Comparison of ENCODE assay signal across 22 cellular contexts in the genomic region with DNA sequence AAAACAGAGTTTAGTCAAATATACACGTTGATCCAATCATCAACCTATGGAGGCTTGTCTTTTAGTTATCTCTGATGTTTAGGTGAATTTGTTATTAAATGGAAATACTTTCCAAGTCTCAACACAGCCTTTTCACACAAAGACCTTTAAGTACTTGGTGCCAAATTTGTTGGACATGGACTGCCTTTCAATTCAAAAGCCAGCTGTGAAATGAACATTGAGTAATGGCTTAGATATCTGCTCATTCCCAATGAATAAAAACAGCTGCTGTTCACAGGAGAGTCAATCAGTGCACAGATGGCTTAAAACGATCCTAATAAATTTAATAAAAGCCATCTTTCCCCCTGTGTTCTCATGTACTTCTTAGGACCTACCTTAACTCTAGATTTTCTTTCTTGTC. TPM values are rescaled to one million over a fixed set of nuclear protein-coding genes. Genes with fewer than 3 reads are reported as not detected.
DNase-seq lines count a peak whose midpoint lies in the region; ATAC-seq and TF ChIP-seq lines count a peak whose summit lies in the region.
"Had no signal": no experiment of that assay in that cellular context is flagged by ENCODE, and none has a peak within 500 bp of the region (broad histone marks: within the 10 kb centered on the region; RNA-seq: fewer than 3 reads in every experiment).

No MANE protein-coding gene starts in this region.

- H3K4me1 Mint-ChIP-seq in T-helper 2 cell treated with Interferon-gamma antibody and Interleukin-4, amounts not matched to agents 5 μg/mL and 100 μg/mL, for 36 hours (ENCODE audit: low read depth) = peaks cover 68% of the 10 kb centered on the region
- peaks cover 91 to 99% (median 95%) of the 10 kb centered on the region in 3 donors for H3K4me1 Mint-ChIP-seq in CD8-positive, alpha-beta memory T cell
- peaks cover 68% of the 10 kb centered on the region for H3K4me1 Mint-ChIP-seq in activated T-helper 17 cell treated with anti-CD3 and anti-CD28 coated beads, Interleukin-2, amount 50 U/mL, for 72 hours
- peaks cover 60 to 90% (median 63%) of the 10 kb centered on the region in 7 donors for H3K4me1 Mint-ChIP-seq in naive thymus-derived CD4-positive, alpha-beta T cell

- H3K4me3 Mint-ChIP-seq in T-helper 2 cell treated with Interferon-gamma antibody and Interleukin-4, amounts not matched to agents 5 μg/mL and 100 μg/mL, for 36 hours = peak overlapping the region; percentile 12
- H3K4me3 Mint-ChIP-seq in CD8-positive, alpha-beta memory T cell = peak overlapping the region; percentile 68 to 92 (median 86)
- peak overlapping the region; percentile 76 for H3K4me3 Mint-ChIP-seq in activated T-helper 17 cell treated with anti-CD3 and anti-CD28 coated beads, Interleukin-2, amount 50 U/mL, for 72 hours
- peak overlapping the region; percentile 62 to 100 (median 97) for H3K4me3 Mint-ChIP-seq in naive thymus-derived CD4-positive, alpha-beta T cell
- H3K4me3 Mint-ChIP-seq: endodermal cell; mesothelial cell of epicardium; stimulated activated memory B cell treated with anti-CD40 and anti-IgM and Interleukin-4, amounts not matched to agents 10 μg/mL and 1 μg/mL and 100 μg/mL, for 72 hours had no signal

- no peak for TF ChIP-seq CTCF in foreskin keratinocyte (conservative IDR thresholded peaks at IDR 0.05)

- CTCF ChIA-PET in CD8-positive, alpha-beta memory T cell (lab: Charles Lee) = interaction anchor here (1.0 to 5.1 kb wide), 4 partner anchors 8 to 21 kb away, joined by 4 to 41 read pairs (median 6); partner anchors contain the start of gene TMEM272
- CTCF ChIA-PET in naive thymus-derived CD4-positive, alpha-beta T cell (lab: Charles Lee) = interaction anchor here (1.4 to 6.7 kb wide), 2 partner anchors 8 to 9 kb away, joined by 6 to 73 read pairs; no protein-coding TSS in a partner anchor

- DNase-seq in T-helper 2 cell treated with Interferon-gamma antibody and Interleukin-4, amounts not matched to agents 5 μg/mL and 100 μg/mL, for 36 hours (ENCODE audit: low spot score) = no peak
- DNase-seq in T-helper 2 cell = no peak
- DNase-seq in CD8-positive, alpha-beta memory T cell = no peak
- no peak for DNase-seq in naive thymus-derived CD4-positive, alpha-beta T cell
- DNase-seq in foreskin keratinocyte = no peak
- DNase-seq: activated CD8-positive, alpha-beta memory T cell treated with anti-CD3 and anti-CD28 coated beads for 24 hours; caudate nucleus; endodermal cell; IMR-90; NCI-H2081; NCI-H526 treated with DMSO at 0.1 percent for 48 hours; ovary; PC-3; small intestine; upper lobe of left lung had no signal

- no peak overlapping the region for H3K27ac Mint-ChIP-seq in T-helper 2 cell treated with Interferon-gamma antibody and Interleukin-4, amounts not matched to agents 5 μg/mL and 100 μg/mL, for 36 hours
- H3K27ac Mint-ChIP-seq in CD8-positive, alpha-beta memory T cell = peak overlapping the region; percentile 63 to 96 (median 94)
- peak overlapping the region; percentile 78 for H3K27ac Mint-ChIP-seq in activated T-helper 17 cell treated with anti-CD3 and anti-CD28 coated beads, Interleukin-2, amount 50 U/mL, for 72 hours
- H3K27ac Mint-ChIP-seq in naive thymus-derived CD4-positive, alpha-beta T cell = peak overlapping the region in 8 of 9 donors; percentile 91 to 99 (median 95)
- H3K27ac Mint-ChIP-seq: endodermal cell; mesothelial cell of epicardium; stimulated activated memory B cell treated with anti-CD40 and anti-IgM and Interleukin-4, amounts not matched to agents 10 μg/mL and 1 μg/mL and 100 μg/mL, for 72 hours had no signal

- no peak overlapping the region for H3K27ac ChIP-seq in CD8-positive, alpha-beta memory T cell (ENCODE audit: low read depth, low read length)
- peak overlapping the region; percentile 85 for H3K27ac ChIP-seq in naive thymus-derived CD4-positive, alpha-beta T cell (ENCODE audit: low read depth, low read length)
- no peak overlapping the region for H3K27ac ChIP-seq in foreskin keratinocyte
- H3K27ac ChIP-seq: A549, ovary had no signal

- no peaks in the 10 kb centered on the region for H3K36me3 ChIP-seq in CD8-positive, alpha-beta memory T cell (ENCODE audit: insufficient read depth, low read length)
- H3K36me3 ChIP-seq in naive thymus-derived CD4-positive, alpha-beta T cell (ENCODE audit: control insufficient read depth in 2 of 3, insufficient read depth in 3 of 3, low read length in 3 of 3) = no peaks in the 10 kb centered on the region
- H3K36me3 ChIP-seq: ovary, upper lobe of left lung had no signal

- peaks cover 53% of the 10 kb centered on the region for H3K27me3 Mint-ChIP-seq in T-helper 2 cell treated with Interferon-gamma antibody and Interleukin-4, amounts not matched to agents 5 μg/mL and 100 μg/mL, for 36 hours (ENCODE audit: low read depth)
- H3K27me3 Mint-ChIP-seq in CD8-positive, alpha-beta memory T cell = peaks cover 0 to 3% of the 10 kb centered on the region in 2 donors
- no peaks in the 10 kb centered on the region for H3K27me3 Mint-ChIP-seq in activated T-helper 17 cell treated with anti-CD3 and anti-CD28 coated beads, Interleukin-2, amount 50 U/mL, for 72 hours
- H3K27me3 Mint-ChIP-seq in naive thymus-derived CD4-positive, alpha-beta T cell = peaks cover 0 to 10% (median 0%) of the 10 kb centered on the region in 5 donors
- H3K27me3 Mint-ChIP-seq: stimulated activated memory B cell treated with anti-CD40 and anti-IgM and Interleukin-4, amounts not matched to agents 10 μg/mL and 1 μg/mL and 100 μg/mL, for 72 hours had no signal

- H3K4me3 ChIP-seq in CD8-positive, alpha-beta memory T cell (ENCODE audit: low read length) = peak overlapping the region; percentile 78
- peak overlapping the region; percentile 75 for H3K4me3 ChIP-seq in naive thymus-derived CD4-positive, alpha-beta T cell (ENCODE audit: low read length)
- H3K4me3 ChIP-seq: A549, ovary, upper lobe of left lung had no signal

- peaks cover 96% of the 10 kb centered on the region for H3K4me1 ChIP-seq in CD8-positive, alpha-beta memory T cell (ENCODE audit: insufficient read depth, low read length)
- peaks cover 61 to 89% of the 10 kb centered on the region in 2 donors for H3K4me1 ChIP-seq in naive thymus-derived CD4-positive, alpha-beta T cell (ENCODE audit: control insufficient read depth in 2 of 2, insufficient read depth in 2 of 2, low read length in 2 of 2)
- no peaks in the 10 kb centered on the region for H3K4me1 ChIP-seq in foreskin keratinocyte
- H3K4me1 ChIP-seq: A549 had no signal

- no peaks in the 10 kb centered on the region for H3K9me3 Mint-ChIP-seq in T-helper 2 cell treated with Interferon-gamma antibody and Interleukin-4, amounts not matched to agents 5 μg/mL and 100 μg/mL, for 36 hours
- no peaks in the 10 kb centered on the region for H3K9me3 Mint-ChIP-seq in CD8-positive, alpha-beta memory T cell
- no peaks in the 10 kb centered on the region for H3K9me3 Mint-ChIP-seq in activated T-helper 17 cell treated with anti-CD3 and anti-CD28 coated beads, Interleukin-2, amount 50 U/mL, for 72 hours
- H3K9me3 Mint-ChIP-seq in naive thymus-derived CD4-positive, alpha-beta T cell = no peaks in the 10 kb centered on the region
- H3K9me3 Mint-ChIP-seq: endodermal cell; mesothelial cell of epicardium; stimulated activated memory B cell treated with anti-CD40 and anti-IgM and Interleukin-4, amounts not matched to agents 10 μg/mL and 1 μg/mL and 100 μg/mL, for 72 hours had no signal

- H3K27me3 ChIP-seq in CD8-positive, alpha-beta memory T cell (ENCODE audit: insufficient read depth, low read length, poor library complexity, severe bottlenecking) = no peaks in the 10 kb centered on the region
- H3K27me3 ChIP-seq in naive thymus-derived CD4-positive, alpha-beta T cell (ENCODE audit: control insufficient read depth in 2 of 2, insufficient read depth in 2 of 2, low read length in 2 of 2) = no peaks in the 10 kb centered on the region
- H3K27me3 ChIP-seq in foreskin keratinocyte = peaks cover 48% of the 10 kb centered on the region
- H3K27me3 ChIP-seq: ovary, upper lobe of left lung had no signal

- no peaks in the 10 kb centered on the region for H3K9me3 ChIP-seq in CD8-positive, alpha-beta memory T cell (ENCODE audit: low read length)
- no peaks in the 10 kb centered on the region for H3K9me3 ChIP-seq in naive thymus-derived CD4-positive, alpha-beta T cell (ENCODE audit: control insufficient read depth in 2 of 3, low read length in 3 of 3)
- H3K9me3 ChIP-seq: A549, ovary, upper lobe of left lung had no signal

- intact Hi-C loops in naive thymus-derived CD4-positive, alpha-beta T cell (cut with micrococcal nuclease) = loop anchor here (2.0 kb wide), 4 partner anchors 119 to 1699 kb away; partner anchors contain the start of gene CKAP2 (in 1 of the 2)

- POLR2A ChIA-PET in CD8-positive, alpha-beta memory T cell (lab: Charles Lee) = no interaction called here
- POLR2A ChIA-PET in naive thymus-derived CD4-positive, alpha-beta T cell (lab: Charles Lee) = interaction anchor here (1.0 to 12.1 kb wide), 7 partner anchors 8 to 378 kb away, joined by 4 to 324 read pairs (median 64); partner anchors contain the start of gene INTS6

- no peak for ATAC-seq in activated T-helper 17 cell treated with anti-CD3 and anti-CD28 coated beads, Interleukin-2, amount 50 U/mL, for 72 hours (replicated peaks)
- no peak for ATAC-seq in naive thymus-derived CD4-positive, alpha-beta T cell
- ATAC-seq in HG02610 (IDR thresholded peaks at IDR 0.05; ENCODE audit: unreplicated experiment) (no peak), GM21528 (IDR thresholded peaks at IDR 0.05; ENCODE audit: low FRiP score, unreplicated experiment) (no peak), foreskin keratinocyte (no peak)
- ATAC-seq: A549; PC-3; stimulated activated memory B cell treated with anti-CD40 and anti-IgM and Interleukin-4, amounts not matched to agents 10 μg/mL and 1 μg/mL and 100 μg/mL, for 72 hours had no signal

- H3K36me3 Mint-ChIP-seq in T-helper 2 cell treated with Interferon-gamma antibody and Interleukin-4, amounts not matched to agents 5 μg/mL and 100 μg/mL, for 36 hours (ENCODE audit: low read depth) = peaks cover 1% of the 10 kb centered on the region
- peaks cover 0 to under 1% (median 0%) of the 10 kb centered on the region in 3 donors for H3K36me3 Mint-ChIP-seq in CD8-positive, alpha-beta memory T cell
- no peaks in the 10 kb centered on the region for H3K36me3 Mint-ChIP-seq in activated T-helper 17 cell treated with anti-CD3 and anti-CD28 coated beads, Interleukin-2, amount 50 U/mL, for 72 hours (ENCODE audit: low read depth)
- peaks cover 0 to 15% (median 6%) of the 10 kb centered on the region in 5 donors for H3K36me3 Mint-ChIP-seq in naive thymus-derived CD4-positive, alpha-beta T cell
- H3K36me3 Mint-ChIP-seq: mesothelial cell of epicardium; stimulated activated memory B cell treated with anti-CD40 and anti-IgM and Interleukin-4, amounts not matched to agents 10 μg/mL and 1 μg/mL and 100 μg/mL, for 72 hours had no signal

RNA-seq across cellular contexts. Expression of gene DHRS12, which starts 19.9 kb away (rescaled TPM):
- total RNA-seq in CD8-positive, alpha-beta memory T cell = 1 to 10 TPM; 7.1 to 7.2 TPM
- 35.6 TPM for polyA plus RNA-seq in CD8-positive, alpha-beta memory T cell
- 1 to 10 TPM; 5.0 to 9.6 TPM for total RNA-seq in activated T-helper 17 cell treated with anti-CD3 and anti-CD28 coated beads, Interleukin-2, amount 50 U/mL, for 72 hours
- 10 to 100 TPM in 4 of 5 experiments, 1 to 10 TPM in 1; 6.7 to 25.3 (median 20.1) TPM for total RNA-seq in naive thymus-derived CD4-positive, alpha-beta T cell
- 10 to 100 TPM; 24.8 to 27.1 TPM for polyA plus RNA-seq in naive thymus-derived CD4-positive, alpha-beta T cell
- 2.2 and 2.6 TPM in 2 replicates for total RNA-seq in foreskin keratinocyte
- polyA plus RNA-seq in foreskin keratinocyte = 4.7 and 5.0 TPM in 2 replicates

RNA-seq across cellular contexts. Expression of gene TMEM272, which starts 21.1 kb away (rescaled TPM):
- under 1 TPM; 0.35 to 0.69 TPM for total RNA-seq in CD8-positive, alpha-beta memory T cell
- 0.12 TPM for polyA plus RNA-seq in CD8-positive, alpha-beta memory T cell
- total RNA-seq in activated T-helper 17 cell treated with anti-CD3 and anti-CD28 coated beads, Interleukin-2, amount 50 U/mL, for 72 hours = under 1 TPM; 0.16 to 0.17 TPM
- 10 to 100 TPM in 2 of 5 experiments, 1 to 10 TPM in 2, under 1 TPM in 1; 0.19 to 23.3 (median 5.9) TPM for total RNA-seq in naive thymus-derived CD4-positive, alpha-beta T cell
- under 1 TPM; 0.74 to 0.75 TPM for polyA plus RNA-seq in naive thymus-derived CD4-positive, alpha-beta T cell
- total RNA-seq in foreskin keratinocyte = not detected in 2 replicates
- not detected in 2 replicates for polyA plus RNA-seq in foreskin keratinocyte
- total RNA-seq: IMR-90 had no signal
- polyA plus RNA-seq: A549, IMR-90 had no signal

RNA-seq across cellular contexts. Expression of gene CCDC70, which starts 37.9 kb away (rescaled TPM):
- total RNA-seq in CD8-positive, alpha-beta memory T cell = not detected
- polyA plus RNA-seq in CD8-positive, alpha-beta memory T cell = not detected
- under 1 TPM; 0.24 to 0.43 TPM for total RNA-seq in activated T-helper 17 cell treated with anti-CD3 and anti-CD28 coated beads, Interleukin-2, amount 50 U/mL, for 72 hours
- not detected for total RNA-seq in naive thymus-derived CD4-positive, alpha-beta T cell
- polyA plus RNA-seq in naive thymus-derived CD4-positive, alpha-beta T cell = not detected
- total RNA-seq in foreskin keratinocyte = not detected in 2 replicates
- polyA plus RNA-seq in foreskin keratinocyte = not detected in 2 replicates
- total RNA-seq: endodermal cell, IMR-90, mesothelial cell of epicardium, ovary, PC-3, SK-MEL-5, upper lobe of left lung had no signal
- polyA plus RNA-seq: A549, IMR-90, ovary, small intestine had no signal

Comparison
In these comparisons a context has a peak if more than half of its experiments do, and no peak if none do; other contexts are left out.
1. H3K4me3 Mint-ChIP-seq: peak in every context shown above with its lines; median percentile 97 in naive thymus-derived CD4-positive, alpha-beta T cell; 86 in CD8-positive, alpha-beta memory T cell; 76 in activated T-helper 17 cell treated with anti-CD3 and anti-CD28 coated beads, Interleukin-2, amount 50 U/mL, for 72 hours; 12 in T-helper 2 cell treated with Interferon-gamma antibody and Interleukin-4, amounts not matched to agents 5 μg/mL and 100 μg/mL, for 36 hours.